Comparison of ENCODE assay signal across 22 cellular contexts in the genomic region with DNA sequence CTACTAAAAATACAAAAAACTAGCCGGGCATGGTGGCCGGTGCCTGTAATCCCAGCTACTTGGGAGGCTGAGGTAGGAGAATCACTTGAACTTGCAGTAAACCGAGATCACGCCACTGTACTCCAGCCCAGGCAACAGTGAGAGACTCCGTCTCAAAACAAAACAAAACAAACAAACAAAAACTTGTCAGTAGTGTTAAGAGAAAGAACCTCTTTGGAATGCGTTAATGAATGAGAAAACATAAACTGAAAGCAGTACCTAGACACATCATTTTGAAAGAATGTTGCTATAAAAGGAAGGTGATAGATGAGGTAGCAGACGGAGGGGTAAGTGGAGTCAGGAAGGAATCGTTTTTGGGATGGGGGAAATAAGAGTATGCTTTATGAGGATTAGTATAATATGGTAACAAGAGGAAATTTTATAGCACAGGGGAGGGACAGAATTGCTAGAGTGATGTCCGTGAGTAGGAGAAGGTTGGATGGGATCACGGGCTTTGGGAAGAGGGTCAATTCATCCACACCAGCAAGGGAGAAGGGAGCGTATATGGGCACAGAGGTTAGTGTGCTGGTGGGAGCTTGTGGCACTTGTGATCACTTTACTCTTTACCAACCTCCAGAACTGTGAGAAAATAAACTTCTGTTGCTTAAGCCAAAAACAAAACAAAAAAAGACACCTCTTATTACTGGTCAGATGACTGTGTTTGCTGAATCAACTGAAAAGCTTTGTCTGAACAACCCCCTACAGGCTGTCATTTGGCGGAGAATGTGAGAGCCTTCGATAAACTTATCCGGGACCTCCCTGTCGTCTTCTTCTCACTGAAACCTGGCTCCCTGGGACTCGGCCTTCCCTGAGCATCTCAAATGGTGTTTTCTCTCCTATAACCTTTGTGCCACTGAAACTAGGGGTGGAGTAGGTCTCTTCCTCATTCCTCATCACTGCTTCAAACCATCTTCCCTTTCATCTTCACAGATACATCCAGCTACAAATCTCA. TPM values are rescaled to one million over a fixed set of nuclear protein-coding genes. Genes with fewer than 3 reads are reported as not detected.
DNase-seq lines count a peak whose midpoint lies in the region; ATAC-seq, FAIRE-seq and TF ChIP-seq lines count a peak whose summit lies in the region.
"Had no signal": no experiment of that assay in that cellular context is flagged by ENCODE, and none has a peak within 500 bp of the region (broad histone marks: within the 10 kb centered on the region; RNA-seq: fewer than 3 reads in every experiment).

No MANE protein-coding gene starts in this region.

- no peak for TF ChIP-seq EP300 in HepG2 (IDR thresholded peaks at IDR 0.05; ENCODE audit: low read depth in 2 of 2, low read length in 2 of 2)
- TF ChIP-seq EP300 in HepG2 (CRISPR knock-in tag; IDR thresholded peaks at IDR 0.05; ENCODE audit: borderline replicate concordance), result no peak

- H3K4me1 ChIP-seq in HepG2 (ENCODE audit: insufficient read depth, low read length) (no peaks in the 10 kb centered on the region), right lobe of liver (no peaks in the 10 kb centered on the region)
- H3K4me1 ChIP-seq: gastrocnemius medialis had no signal

- H3K79me2 ChIP-seq in HepG2 (ENCODE audit: insufficient read depth, low read length), result no peaks in the 10 kb centered on the region

- no peak overlapping the region for H3K9ac ChIP-seq in HepG2 (ENCODE audit: insufficient read depth, low read depth, low read length)

- BruUV-seq in HepG2 (replicated peaks; lab: Mats Ljungman, UMichigan), result no TSS peak

- CTCF ChIA-PET in HepG2 (lab: Yijun Ruan, JAX; ENCODE audit: low intra/inter-chr PET ratio, low total read pairs), result no interaction called here

- H3K9me3 Mint-ChIP-seq in type B pancreatic cell (no peaks in the 10 kb centered on the region), CD14-positive monocyte (peaks cover 0 to 6% (median 0%) of the 10 kb centered on the region in 7 donors)
- H3K9me3 Mint-ChIP-seq in activated naive CD8-positive, alpha-beta T cell treated with anti-CD3 and anti-CD28 coated beads for 36 hours, result no peaks in the 10 kb centered on the region
- H3K9me3 Mint-ChIP-seq: activated naive CD8-positive, alpha-beta T cell treated with anti-CD3 and anti-CD28 coated beads, Interleukin-2, amount 50 U/mL, for 24 hours; activated T-helper 17 cell treated with anti-CD3 and anti-CD28 coated beads, Interleukin-2, amount 50 U/mL, for 72 hours; CD4-positive, alpha-beta T cell had no signal

- FAIRE-seq in HepG2 (lab: Jason Lieb, UNC), result no peak
- FAIRE-seq: GM19239 had no signal

- ATAC-seq in HepG2, result peak; percentile 28; the same call in 1 of the 3 replicates
- ATAC-seq in right lobe of liver, result no peak
- ATAC-seq: activated naive CD8-positive, alpha-beta T cell treated with anti-CD3 and anti-CD28 coated beads, Interleukin-2, amount 50 U/mL, for 24 hours; activated T-helper 17 cell treated with anti-CD3 and anti-CD28 coated beads, Interleukin-2, amount 50 U/mL, for 72 hours; gastrocnemius medialis had no signal

- H3K27ac ChIP-seq in HepG2 (ENCODE audit: extremely low read length, insufficient read depth, low read length), result no peak overlapping the region
- no peak overlapping the region for H3K27ac ChIP-seq in right lobe of liver
- H3K27ac ChIP-seq: cardiac muscle cell, gastrocnemius medialis had no signal

- H3K36me3 ChIP-seq in HepG2 (replicated peaks in 1 of 2; ENCODE audit: control insufficient read depth in 1 of 2, insufficient read depth in 2 of 2, low read length in 2 of 2) (no peaks in the 10 kb centered on the region), right lobe of liver (no peaks in the 10 kb centered on the region)
- H3K36me3 ChIP-seq: cardiac muscle cell, gastrocnemius medialis had no signal

- no peak overlapping the region for H2AFZ ChIP-seq in HepG2 (ENCODE audit: low read length)

- H3K4me3 ChIP-seq in HepG2 (replicated peaks in 1 of 3; ENCODE audit: insufficient read depth in 1 of 3, low read depth in 2 of 3, low read length in 3 of 3), result no peak overlapping the region
- H3K4me3 ChIP-seq in right lobe of liver, result no peak overlapping the region
- H3K4me3 ChIP-seq in epithelial cell of esophagus (ENCODE audit: low read length), result no peak overlapping the region
- H3K4me3 ChIP-seq: cardiac muscle cell, gastrocnemius medialis had no signal

- DNase-seq in HepG2 (ENCODE audit: low spot score) (no peak), right lobe of liver (no peak), NCI-H146 treated with DMSO at 0.1 percent for 48 hours (lab: John Stamatoyannopoulos, UW; ENCODE audit: unreplicated experiment) (peak; percentile 9), epithelial cell of esophagus (ENCODE audit: low read depth) (peak; percentile 86), AG20443 (ENCODE audit: low spot score) (no peak), type B pancreatic cell (ENCODE audit: extremely low spot score, unreplicated experiment) (no peak), CD14-positive monocyte (ENCODE audit: low spot score) (no peak)
- no peak for DNase-seq in activated naive CD8-positive, alpha-beta T cell treated with anti-CD3 and anti-CD28 coated beads for 36 hours
- DNase-seq: activated CD4-positive, alpha-beta T cell treated with anti-CD3 and anti-CD28 coated beads for 1 hour; activated naive CD8-positive, alpha-beta T cell treated with anti-CD3 and anti-CD28 coated beads, Interleukin-2, amount 50 U/mL, for 24 hours; CD4-positive, alpha-beta T cell; dermis blood vessel endothelial cell; DMS79; erythroblast; gastrocnemius medialis; NCI-H187 treated with DMSO at 0.1 percent for 48 hours; NCI-H446 treated with DMSO at 0.1 percent for 48 hours; OCI-M1 had no signal

- H4K20me1 ChIP-seq in HepG2 (ENCODE audit: insufficient read depth, low read length), result no peaks in the 10 kb centered on the region

- POLR2A ChIA-PET in HepG2 (lab: Yijun Ruan, JAX), result no interaction called here

- peaks cover 10% of the 10 kb centered on the region for H3K27me3 Mint-ChIP-seq in type B pancreatic cell
- peaks cover 2 to 20% (median 6%) of the 10 kb centered on the region in 3 donors for H3K27me3 Mint-ChIP-seq in CD14-positive monocyte (ENCODE audit: low read depth in 3 of 3)
- H3K27me3 Mint-ChIP-seq in activated naive CD8-positive, alpha-beta T cell treated with anti-CD3 and anti-CD28 coated beads for 36 hours, result peaks cover 24% of the 10 kb centered on the region

- H3K36me3 Mint-ChIP-seq in type B pancreatic cell, result no peaks in the 10 kb centered on the region
- no peaks in the 10 kb centered on the region for H3K36me3 Mint-ChIP-seq in CD14-positive monocyte
- no peaks in the 10 kb centered on the region for H3K36me3 Mint-ChIP-seq in activated naive CD8-positive, alpha-beta T cell treated with anti-CD3 and anti-CD28 coated beads for 36 hours

- no peak for TF ChIP-seq RAD21 in HepG2 (CRISPR knock-in tag; IDR thresholded peaks at IDR 0.05)

- 28% methylated on average over 16 of the region's 16 CpGs for WGBS in HepG2 (ENCODE audit: low lambda C conversion rate)
- WGBS in right lobe of liver (ENCODE audit: insufficient coverage, low coverage, low lambda C conversion rate, missing lambda C conversion rate), result 43% methylated on average over 11 of the region's 16 CpGs

- TF ChIP-seq CTCF in HepG2 (CRISPR knock-in tag; IDR thresholded peaks at IDR 0.05) (no peak), right lobe of liver (IDR thresholded peaks at IDR 0.05) (no peak), epithelial cell of esophagus (IDR thresholded peaks at IDR 0.05; ENCODE audit: insufficient read depth, low read depth, low read length, missing control alignments) (no peak), type B pancreatic cell (conservative IDR thresholded peaks at IDR 0.05) (no peak), CD14-positive monocyte (IDR thresholded peaks at IDR 0.05) (no peak)

- no peak for TF ChIP-seq POLR2A in HepG2 (IDR thresholded peaks at IDR 0.05; ENCODE audit: insufficient read depth in 1 of 2, low read depth in 2 of 2, low read length in 2 of 2)
- TF ChIP-seq POLR2A in right lobe of liver (IDR thresholded peaks at IDR 0.05), result no peak

- no peak overlapping the region for H3K4me3 Mint-ChIP-seq in type B pancreatic cell
- no peak overlapping the region for H3K4me3 Mint-ChIP-seq in CD14-positive monocyte
- no peak overlapping the region for H3K4me3 Mint-ChIP-seq in activated naive CD8-positive, alpha-beta T cell treated with anti-CD3 and anti-CD28 coated beads for 36 hours
- H3K4me3 Mint-ChIP-seq: activated naive CD8-positive, alpha-beta T cell treated with anti-CD3 and anti-CD28 coated beads, Interleukin-2, amount 50 U/mL, for 24 hours; activated T-helper 17 cell treated with anti-CD3 and anti-CD28 coated beads, Interleukin-2, amount 50 U/mL, for 72 hours; CD4-positive, alpha-beta T cell had no signal

- H3K4me1 Mint-ChIP-seq in type B pancreatic cell (ENCODE audit: unreplicated experiment) (no peaks in the 10 kb centered on the region), CD14-positive monocyte (no peaks in the 10 kb centered on the region)
- H3K4me1 Mint-ChIP-seq in activated naive CD8-positive, alpha-beta T cell treated with anti-CD3 and anti-CD28 coated beads for 36 hours, result no peaks in the 10 kb centered on the region
- H3K4me1 Mint-ChIP-seq: activated naive CD8-positive, alpha-beta T cell treated with anti-CD3 and anti-CD28 coated beads, Interleukin-2, amount 50 U/mL, for 24 hours; activated T-helper 17 cell treated with anti-CD3 and anti-CD28 coated beads, Interleukin-2, amount 50 U/mL, for 72 hours had no signal

- no peaks in the 10 kb centered on the region for H3K9me3 ChIP-seq in HepG2 (ENCODE audit: low read length)
- H3K9me3 ChIP-seq in right lobe of liver, result no peaks in the 10 kb centered on the region
- H3K9me3 ChIP-seq: gastrocnemius medialis had no signal

- H3K4me2 ChIP-seq in HepG2 (ENCODE audit: low read depth, low read length), result no peak overlapping the region

- H3K27ac Mint-ChIP-seq in type B pancreatic cell (no peak overlapping the region), CD14-positive monocyte (no peak overlapping the region)
- no peak overlapping the region for H3K27ac Mint-ChIP-seq in activated naive CD8-positive, alpha-beta T cell treated with anti-CD3 and anti-CD28 coated beads for 36 hours
- H3K27ac Mint-ChIP-seq: activated naive CD8-positive, alpha-beta T cell treated with anti-CD3 and anti-CD28 coated beads, Interleukin-2, amount 50 U/mL, for 24 hours; activated T-helper 17 cell treated with anti-CD3 and anti-CD28 coated beads, Interleukin-2, amount 50 U/mL, for 72 hours; CD4-positive, alpha-beta T cell had no signal

- intact Hi-C loops in HepG2 (cut with micrococcal nuclease; ENCODE audit: unreplicated experiment), result no loop called here
- intact Hi-C loops in right lobe of liver (cut with DNase I), result no loop called here
- intact Hi-C loops in CD14-positive monocyte (cut with micrococcal nuclease), result no loop called here

- in situ Hi-C loops in HepG2 (cut with HindIII; ENCODE audit: extremely low pct_ligation_motif_present, low pct_unique_long_range_greater_than_20kb), result no loop called here

- peaks cover 0 to 19% of the 10 kb centered on the region in 2 experiments; a peak in 2 of 5 replicates for H3K27me3 ChIP-seq in HepG2 (ENCODE audit: control insufficient read depth in 1 of 2, insufficient read depth in 2 of 2, low read length in 2 of 2)
- no peaks in the 10 kb centered on the region for H3K27me3 ChIP-seq in right lobe of liver
- H3K27me3 ChIP-seq: cardiac muscle cell, gastrocnemius medialis had no signal

RNA-seq across cellular contexts. Expression of a gene that starts 48.9 kb away (rescaled TPM):
- total RNA-seq in HepG2 (2016; rRNA removed; fragmentation: Illumina TruSeq; extraction: Trizol), result not detected in 2 replicates
- total RNA-seq in HepG2 (2016; cell fraction: cytosol; rRNA removed; fragmentation: Illumina TruSeq; extraction: Trizol; ENCODE audit: low read depth), result not detected in 2 replicates
- total RNA-seq in HepG2 (2016; cell fraction: insoluble cytoplasmic fraction; rRNA removed; fragmentation: Illumina TruSeq; extraction: Trizol), result not detected in 2 replicates
- not detected in 2 replicates for total RNA-seq in HepG2 (2016; cell fraction: membrane; rRNA removed; fragmentation: Illumina TruSeq; extraction: Trizol)
- not detected in 2 replicates for total RNA-seq in HepG2 (2016; cell fraction: nucleus; rRNA removed; fragmentation: Illumina TruSeq; extraction: Trizol)
- not detected in 2 replicates for polyA plus RNA-seq in HepG2 (2011; rRNA removed)
- polyA plus RNA-seq in HepG2 (2011; cell fraction: cytosol; rRNA removed), result 0.04 and 0.09 TPM in 2 replicates
- not detected in 2 replicates for polyA plus RNA-seq in HepG2 (2011; cell fraction: nucleus; rRNA removed)
- not detected in 2 replicates for polyA plus RNA-seq in HepG2 (2012)
- not detected in 2 replicates for polyA plus RNA-seq in HepG2 (2016; cell fraction: cytosol; fragmentation: Illumina TruSeq; extraction: Trizol; ENCODE audit: low read depth)
- polyA plus RNA-seq in HepG2 (2016; cell fraction: insoluble cytoplasmic fraction; fragmentation: Illumina TruSeq; extraction: Trizol; ENCODE audit: low read depth), result not detected in 2 replicates
- not detected in 2 replicates for polyA plus RNA-seq in HepG2 (2016; cell fraction: membrane; fragmentation: Illumina TruSeq; extraction: Trizol; ENCODE audit: low read depth)
- polyA plus RNA-seq in HepG2 (2016; cell fraction: nucleus; fragmentation: Illumina TruSeq; extraction: Trizol; ENCODE audit: insufficient read depth, low read depth), result not detected in 2 replicates
- polyA minus RNA-seq in HepG2 (2011; rRNA and poly(A)+ RNA removed; ENCODE audit: low replicate concordance), result 48.3 TPM in 1 of 2 replicates, not detected in the other
- polyA minus RNA-seq in HepG2 (2011; cell fraction: cytosol; rRNA and poly(A)+ RNA removed), result 0.99 and 2.1 TPM in 2 replicates
- 0.25 and 1.2 TPM in 2 replicates for polyA minus RNA-seq in HepG2 (2011; cell fraction: nucleus; rRNA and poly(A)+ RNA removed)
- total RNA-seq in right lobe of liver, result under 1 TPM in 3 of 6 experiments, not detected in 3; 0.07 to 0.18 (median 0.12) TPM
- total RNA-seq in type B pancreatic cell (ENCODE audit: low replicate concordance), result 66.6 and 143 TPM in 2 replicates
- not detected for polyA plus RNA-seq in CD14-positive monocyte
- under 1 TPM in 1 of 2 experiments, not detected in 1; 0.10 TPM for total RNA-seq in activated naive CD8-positive, alpha-beta T cell treated with anti-CD3 and anti-CD28 coated beads for 36 hours
- total RNA-seq: cardiac muscle cell, gastrocnemius medialis, mononuclear cell had no signal

RNA-seq across cellular contexts. Expression of a gene that starts 57.4 kb away (rescaled TPM):
- total RNA-seq in HepG2 (2016; rRNA removed; fragmentation: Illumina TruSeq; extraction: Trizol), result 25.1 and 31.9 TPM in 2 replicates
- 3.4 and 3.6 TPM in 2 replicates for total RNA-seq in HepG2 (2016; cell fraction: cytosol; rRNA removed; fragmentation: Illumina TruSeq; extraction: Trizol; ENCODE audit: low read depth)
- total RNA-seq in HepG2 (2016; cell fraction: insoluble cytoplasmic fraction; rRNA removed; fragmentation: Illumina TruSeq; extraction: Trizol), result 27.9 and 31.1 TPM in 2 replicates
- total RNA-seq in HepG2 (2016; cell fraction: membrane; rRNA removed; fragmentation: Illumina TruSeq; extraction: Trizol), result 14.4 and 15.6 TPM in 2 replicates
- total RNA-seq in HepG2 (2016; cell fraction: nucleus; rRNA removed; fragmentation: Illumina TruSeq; extraction: Trizol), result 41.4 and 42.7 TPM in 2 replicates
- polyA plus RNA-seq in HepG2 (2011; rRNA removed), result 9.7 and 11.8 TPM in 2 replicates
- 7.1 and 9.4 TPM in 2 replicates for polyA plus RNA-seq in HepG2 (2011; cell fraction: cytosol; rRNA removed)
- polyA plus RNA-seq in HepG2 (2011; cell fraction: nucleus; rRNA removed), result 4.6 and 5.1 TPM in 2 replicates
- polyA plus RNA-seq in HepG2 (2012), result 13.4 and 15.6 TPM in 2 replicates
- polyA plus RNA-seq in HepG2 (2016; cell fraction: cytosol; fragmentation: Illumina TruSeq; extraction: Trizol; ENCODE audit: low read depth), result 1.1 and 1.4 TPM in 2 replicates
- 14.2 and 17.2 TPM in 2 replicates for polyA plus RNA-seq in HepG2 (2016; cell fraction: insoluble cytoplasmic fraction; fragmentation: Illumina TruSeq; extraction: Trizol; ENCODE audit: low read depth)
- 5.6 and 6.3 TPM in 2 replicates for polyA plus RNA-seq in HepG2 (2016; cell fraction: membrane; fragmentation: Illumina TruSeq; extraction: Trizol; ENCODE audit: low read depth)
- 22.6 and 25.7 TPM in 2 replicates for polyA plus RNA-seq in HepG2 (2016; cell fraction: nucleus; fragmentation: Illumina TruSeq; extraction: Trizol; ENCODE audit: insufficient read depth, low read depth)
- 10.4 and 10.7 TPM in 2 replicates for polyA minus RNA-seq in HepG2 (2011; rRNA and poly(A)+ RNA removed; ENCODE audit: low replicate concordance)
- polyA minus RNA-seq in HepG2 (2011; cell fraction: cytosol; rRNA and poly(A)+ RNA removed), result 12.4 and 12.9 TPM in 2 replicates
- 21.4 and 26.1 TPM in 2 replicates for polyA minus RNA-seq in HepG2 (2011; cell fraction: nucleus; rRNA and poly(A)+ RNA removed)
- total RNA-seq in right lobe of liver, result 10 to 100 TPM in 2 of 6 experiments, 1 to 10 TPM in 4; 6.6 to 10.5 (median 9.3) TPM
- total RNA-seq in type B pancreatic cell (ENCODE audit: low replicate concordance), result 21.2 and 21.6 TPM in 2 replicates
- 1 to 10 TPM; 3.5 to 4.3 TPM for polyA plus RNA-seq in CD14-positive monocyte
- 1 to 10 TPM; 4.1 to 4.3 TPM for total RNA-seq in activated naive CD8-positive, alpha-beta T cell treated with anti-CD3 and anti-CD28 coated beads for 36 hours

Comparison
In these comparisons a context has a peak if more than half of its experiments do, and no peak if none do; other contexts are left out.
1. DNase-seq: peak in NCI-H146 treated with DMSO at 0.1 percent for 48 hours (single experiment) and epithelial cell of esophagus (single experiment); none in HepG2 (single experiment), right lobe of liver (0 of 3), AG20443 (single experiment), type B pancreatic cell (single experiment), CD14-positive monocyte (single experiment) and activated naive CD8-positive, alpha-beta T cell treated with anti-CD3 and anti-CD28 coated beads for 36 hours (single experiment).
2. RNA of a gene that starts 48.9 kb away (total RNA-seq): 66.6 to 143 TPM in type B pancreatic cell; 0.07 to 0.18 TPM in right lobe of liver, 0.10 TPM in activated naive CD8-positive, alpha-beta T cell treated with anti-CD3 and anti-CD28 coated beads for 36 hours and not detected in HepG2; every median in the first group is over 10 times any median in the second.